8 cellular contexts compared by ENCODE assay signal in genomic region chr19:10928563-10929401, GRCh38. TPM values are rescaled to one million over a fixed set of nuclear protein-coding genes. Genes with fewer than 3 reads are reported as not detected.
DNase-seq lines count a peak whose midpoint lies in the region; TF ChIP-seq lines count a peak whose summit lies in the region.

TSS of gene TIMM29 (plus strand) at chr19:10928811. CDS start at chr19:10928823, 12 bp downstream.
TSS of gene YIPF2 (minus strand) at chr19:10928639. CDS start at chr19:10928410, 229 bp downstream.

- no peak for TF ChIP-seq EP300 in suprapubic skin (IDR thresholded peaks at IDR 0.05)

- TF ChIP-seq POLR2A in NB4 (IDR thresholded peaks at IDR 0.05; ENCODE audit: extremely low read depth, insufficient read length) (peak; percentile 44), suprapubic skin (IDR thresholded peaks at IDR 0.05) (no peak)

- peaks cover 34% of the 10 kb centered on the region for H3K4me1 ChIP-seq in suprapubic skin

- H3K9me3 ChIP-seq in SK-N-MC (ENCODE audit: low read depth, low read length) = no peaks in the 10 kb centered on the region
- no peaks in the 10 kb centered on the region for H3K9me3 ChIP-seq in suprapubic skin

- H3K27ac ChIP-seq in SK-N-MC (no peak within 1 kb of the TSS), suprapubic skin (peak within 1 kb of the TSS; percentile 92)

- H3K36me3 ChIP-seq in SK-N-MC (ENCODE audit: insufficient read depth, low read length) (peaks cover 6% of the 10 kb centered on the region), suprapubic skin (peaks cover 23% of the 10 kb centered on the region)

- DNase-seq in GDM1 (lab: John Stamatoyannopoulos, UW) (peak; percentile 93), HFF-Myc (ENCODE audit: extremely low read depth, low read depth) (peak; percentile 95), NB4 (ENCODE audit: low read depth) (peak; percentile 96), SK-N-MC (ENCODE audit: low read depth, low spot score) (peak; percentile 92), globus pallidus (ENCODE audit: low spot score) (peak; percentile 98), nucleus accumbens (lab: John Stamatoyannopoulos, UW) (peak; percentile 53 to 99 (median 94)), suprapubic skin (ENCODE audit: low spot score in 2 of 2) (peak; percentile 97 to 98)
- DNase-seq in activated naive CD4-positive, alpha-beta T cell treated with anti-CD3 and anti-CD28 coated beads, Interleukin-2, amount 50 U/mL, for 16 hours = peak; percentile 95

- TF ChIP-seq CTCF in HFF-Myc (IDR thresholded peaks at IDR 0.05; ENCODE audit: low read depth, low read length, missing control alignments) (no peak), NB4 (IDR thresholded peaks at IDR 0.05; ENCODE audit: low read depth, low read length) (no peak), suprapubic skin (IDR thresholded peaks at IDR 0.05) (no peak)

- under 1% methylated on average over 36 of the region's 96 CpGs for WGBS in suprapubic skin

- H3K9ac ChIP-seq in SK-N-MC (ENCODE audit: insufficient read length) = peak within 1 kb of the TSS; percentile 81

- no peaks in the 10 kb centered on the region for H3K27me3 ChIP-seq in suprapubic skin

- H3K4me3 ChIP-seq in HFF-Myc (replicated peaks; ENCODE audit: low read depth, low read length) = peak within 1 kb of the TSS; percentile 92
- peak within 1 kb of the TSS; percentile 75 for H3K4me3 ChIP-seq in NB4 (ENCODE audit: low read depth, low read length)
- peak within 1 kb of the TSS; percentile 94 for H3K4me3 ChIP-seq in SK-N-MC
- peak within 1 kb of the TSS; percentile 99 for H3K4me3 ChIP-seq in suprapubic skin

RNA-seq across cellular contexts. Expression of gene TIMM29, which starts in this region (rescaled TPM):
- 10 to 100 TPM; 25.7 to 36.3 (median 33.0) TPM for total RNA-seq in suprapubic skin

RNA-seq across cellular contexts. Expression of gene YIPF2, which starts in this region (rescaled TPM):
- total RNA-seq in suprapubic skin = 10 to 100 TPM; 32.4 to 68.0 (median 50.2) TPM
